Comparison of ENCODE assay signal across 8 cellular contexts in genomic region chr15:55588818-55589122, GRCh38. TPM values are rescaled to one million over a fixed set of nuclear protein-coding genes. Genes with fewer than 3 reads are reported as not detected.
DNase-seq lines count a peak whose midpoint lies in the region; ATAC-seq and TF ChIP-seq lines count a peak whose summit lies in the region.

No MANE protein-coding gene starts in this region.

- no peaks in the 10 kb centered on the region for H3K9me2 ChIP-seq in SK-N-SH

- no peak for DNase-seq in CD8-positive, alpha-beta memory T cell
- DNase-seq in SK-N-SH (no peak), fibroblast of villous mesenchyme (ENCODE audit: low read depth) (no peak), psoas muscle (no peak), SW480 (ENCODE audit: low spot score) (no peak)
- no peak for DNase-seq in stimulated activated naive CD4-positive, alpha-beta T cell (lab: John Stamatoyannopoulos, UW)

- intact Hi-C loops in psoas muscle (cut with DNase I), result loop anchor here (2.0 to 5.0 kb wide), 3 partner anchors 40 to 61 kb away; no protein-coding TSS in a partner anchor

- POLR2A ChIA-PET in CD8-positive, alpha-beta memory T cell (lab: Charles Lee), result no interaction called here
- POLR2A ChIA-PET in SK-N-SH (lab: Yijun Ruan, JAX), result no interaction called here

- peaks cover 0 to 1% (median 0%) of the 10 kb centered on the region in 3 donors for H3K36me3 Mint-ChIP-seq in CD8-positive, alpha-beta memory T cell

- ATAC-seq in psoas muscle (peak in 2 of 4 donors; percentile 8 to 23), HG02623 (IDR thresholded peaks at IDR 0.05; ENCODE audit: unreplicated experiment) (no peak), GM18502 (IDR thresholded peaks at IDR 0.05; ENCODE audit: poor library complexity, unreplicated experiment) (no peak)

- H3K27ac ChIP-seq in CD8-positive, alpha-beta memory T cell (ENCODE audit: low read depth, low read length), result no peak overlapping the region
- peak overlapping the region; percentile 72 to 85; a peak in 3 of 4 replicates for H3K27ac ChIP-seq in SK-N-SH (ENCODE audit: low read depth in 2 of 2, low read length in 1 of 2)
- peak overlapping the region; percentile 96 for H3K27ac ChIP-seq in psoas muscle

- peaks cover 37 to 41% of the 10 kb centered on the region in 2 donors for H3K27me3 Mint-ChIP-seq in CD8-positive, alpha-beta memory T cell

- no peak for TF ChIP-seq EP300 in SK-N-SH (IDR thresholded peaks at IDR 0.05; ENCODE audit: borderline replicate concordance in 1 of 2, low read depth in 1 of 2, low read length in 1 of 2)

- peak overlapping the region; percentile 80 for H3K9ac ChIP-seq in SK-N-SH

- WGBS in SK-N-SH (ENCODE audit: low lambda C conversion rate), result 5% methylated on average over 15 of the region's 19 CpGs
- 3 to 4% (median 3%) methylated on average over 19 of the region's 19 CpGs for WGBS in psoas muscle, 3 donors

- peak overlapping the region; percentile 38 to 75 (median 71) for H3K4me3 Mint-ChIP-seq in CD8-positive, alpha-beta memory T cell

- peak overlapping the region; percentile 94 for H2AFZ ChIP-seq in SK-N-SH (ENCODE audit: low read depth)

- TF ChIP-seq CTCF in SK-N-SH (IDR thresholded peaks at IDR 0.05), result no peak
- no peak for TF ChIP-seq CTCF in fibroblast of villous mesenchyme (IDR thresholded peaks at IDR 0.05; ENCODE audit: insufficient read depth, low read depth, low read length)
- TF ChIP-seq CTCF in psoas muscle (IDR thresholded peaks at IDR 0.05), result no peak

- H3K27me3 ChIP-seq in CD8-positive, alpha-beta memory T cell (ENCODE audit: insufficient read depth, low read length, poor library complexity, severe bottlenecking), result peaks cover 29% of the 10 kb centered on the region
- H3K27me3 ChIP-seq in SK-N-SH (ENCODE audit: insufficient read depth) (no peaks in the 10 kb centered on the region), psoas muscle (ENCODE audit: insufficient read depth in 3 of 3, low read length in 2 of 3) (no peaks in the 10 kb centered on the region)

- H3K9me3 ChIP-seq in CD8-positive, alpha-beta memory T cell (ENCODE audit: low read length), result no peaks in the 10 kb centered on the region
- H3K9me3 ChIP-seq in SK-N-SH (no peaks in the 10 kb centered on the region), psoas muscle (no peaks in the 10 kb centered on the region)

- H3K36me3 ChIP-seq in CD8-positive, alpha-beta memory T cell (ENCODE audit: insufficient read depth, low read length), result no peaks in the 10 kb centered on the region
- H3K36me3 ChIP-seq in SK-N-SH (replicated peaks in 1 of 2; ENCODE audit: control insufficient read depth in 1 of 2, insufficient read depth in 2 of 2, low read length in 1 of 2), result no peaks in the 10 kb centered on the region
- H3K36me3 ChIP-seq in psoas muscle (ENCODE audit: insufficient read depth in 1 of 2, low read depth in 1 of 2), result no peaks in the 10 kb centered on the region

- no peaks in the 10 kb centered on the region for H3K4me1 ChIP-seq in CD8-positive, alpha-beta memory T cell (ENCODE audit: insufficient read depth, low read length)
- peaks cover 0 to 15% of the 10 kb centered on the region in 2 experiments; a peak in 2 of 4 replicates for H3K4me1 ChIP-seq in SK-N-SH (ENCODE audit: control insufficient read depth in 1 of 2, insufficient read depth in 2 of 2, low read depth in 1 of 2, low read length in 1 of 2)
- peaks cover 2% of the 10 kb centered on the region for H3K4me1 ChIP-seq in psoas muscle

- no peaks in the 10 kb centered on the region for H4K20me1 ChIP-seq in SK-N-SH (ENCODE audit: insufficient read depth)

- H3K4me3 ChIP-seq in CD8-positive, alpha-beta memory T cell (ENCODE audit: low read length), result no peak overlapping the region
- H3K4me3 ChIP-seq in SK-N-SH (ENCODE audit: low read depth in 2 of 2, low read length in 1 of 2) (peak overlapping the region; percentile 71 to 77), fibroblast of villous mesenchyme (ENCODE audit: low read depth, low read length) (peak overlapping the region; percentile 60), psoas muscle (peak overlapping the region; percentile 77)

- peaks cover 0 to 5% (median 2%) of the 10 kb centered on the region in 5 donors for H3K9me3 Mint-ChIP-seq in CD8-positive, alpha-beta memory T cell

- H3K79me2 ChIP-seq in SK-N-SH (ENCODE audit: insufficient read depth), result peaks cover 21% of the 10 kb centered on the region

- peaks cover 0 to 7% (median 0%) of the 10 kb centered on the region in 3 donors for H3K4me1 Mint-ChIP-seq in CD8-positive, alpha-beta memory T cell

- no peak overlapping the region for H3K27ac Mint-ChIP-seq in CD8-positive, alpha-beta memory T cell

- TF ChIP-seq RAD21 in SK-N-SH (IDR thresholded peaks at IDR 0.05; ENCODE audit: low read length), result no peak

- H3K4me2 ChIP-seq in SK-N-SH, result peak overlapping the region; percentile 85

- peaks cover 3% of the 10 kb centered on the region for H3F3A ChIP-seq in SK-N-SH (replicated peaks; ENCODE audit: insufficient read depth)

- CTCF ChIA-PET in CD8-positive, alpha-beta memory T cell (lab: Charles Lee), result no interaction called here
- CTCF ChIA-PET in SK-N-SH (lab: Yijun Ruan, JAX), result interaction anchor here (0.7 to 0.9 kb wide), 2 partner anchors 13 to 257 kb away, joined by 3 to 4 read pairs; no protein-coding TSS in a partner anchor

TF ChIP-seq in SK-N-SH, 30 proteins besides CTCF, POLR2A, EP300 and RAD21:
- TF ChIP-seq POLR2AphosphoS5 (IDR thresholded peaks at IDR 0.05; ENCODE audit: low read depth, low read length) (no peak), MXI1 (IDR thresholded peaks at IDR 0.05; ENCODE audit: low read depth, low read length) (peak; percentile 37; the same call in 1 of the 2 replicates)

RNA-seq across cellular contexts. Expression of gene PYGO1, which starts 0.6 kb away (rescaled TPM):
- total RNA-seq in CD8-positive, alpha-beta memory T cell, result under 1 TPM in 1 of 2 experiments, not detected in 1; 0.07 TPM
- not detected for polyA plus RNA-seq in CD8-positive, alpha-beta memory T cell
- 2.3 and 2.8 TPM in 2 replicates for polyA plus RNA-seq in SK-N-SH (2012; rRNA removed)
- 3.8 and 4.0 TPM in 2 replicates for polyA plus RNA-seq in SK-N-SH (2012; cell fraction: cytosol; rRNA removed)
- polyA plus RNA-seq in SK-N-SH (2012; cell fraction: nucleus; rRNA removed), result 1.5 and 3.5 TPM in 2 replicates
- 9.0 and 12.5 TPM in 2 replicates for total RNA-seq in fibroblast of villous mesenchyme
- 10 to 100 TPM; 18.8 to 30.2 (median 28.5) TPM for total RNA-seq in psoas muscle
- polyA plus RNA-seq in psoas muscle, result 10 to 100 TPM in 1 of 3 donors, 1 to 10 TPM in 2; 3.8 to 12.6 (median 7.0) TPM
